ENCODE assay signal across 8 cellular contexts in the genomic region with DNA sequence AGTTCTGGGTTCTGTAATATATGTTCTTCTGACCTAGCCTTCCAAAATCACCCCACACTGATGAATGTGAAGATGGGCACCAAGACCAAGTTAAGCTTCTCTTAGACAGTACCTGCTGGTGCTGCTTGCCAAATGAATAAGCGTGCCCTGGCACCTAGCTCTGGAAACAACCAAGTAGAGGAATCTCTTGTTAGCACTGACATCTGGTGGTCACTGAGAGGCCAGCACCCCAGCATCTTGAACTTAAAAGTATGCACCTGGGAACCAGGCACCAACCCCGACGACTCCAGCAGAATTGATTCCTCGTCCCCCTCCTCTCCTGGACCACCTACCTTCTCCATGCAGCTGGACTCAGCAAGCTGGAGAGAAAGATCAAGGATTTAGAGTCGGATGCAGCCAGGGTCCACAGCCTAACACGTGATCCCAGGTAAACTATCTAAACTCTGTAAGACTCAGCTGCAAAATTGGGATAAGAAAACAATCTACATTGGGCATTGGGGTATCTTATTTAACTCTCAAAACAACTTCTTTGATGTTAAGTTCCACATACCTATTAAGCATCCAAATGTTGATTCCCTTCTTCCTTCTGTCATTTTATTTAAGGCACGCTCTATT.
DNase-seq lines count a peak whose midpoint lies in the region; ATAC-seq, FAIRE-seq and TF ChIP-seq lines count a peak whose summit lies in the region.

No MANE protein-coding gene starts in this region.

- POLR2A ChIA-PET in GM12878 (lab: Charles Lee): interaction anchor here (0.9 to 1.7 kb wide), 3 partner anchors 10 to 24 kb away, joined by 3 to 8 read pairs (median 6); no protein-coding TSS in a partner anchor

- H3K4me3 ChIP-seq in GM12878: no peak overlapping the region

- DNase-seq in Calu3: peak; percentile 65
- peak; percentile 62 for DNase-seq in HPDE6-E6E7 (ENCODE audit: extremely low spot score)
- peak; percentile 15 for DNase-seq in RPMI8226
- no peak for DNase-seq in GM12878 (ENCODE audit: low read depth, low spot score)
- DNase-seq in islet precursor cell: peak; percentile 82
- peak; percentile 33 for DNase-seq in stimulated activated CD4-positive, alpha-beta T cell treated with anti-CD3 and anti-CD28 coated beads, Interleukin-4, amount 100 ng/mL, for 24 hours

- no peaks in the 10 kb centered on the region; the same call in 1 of the 2 replicates for H4K20me1 ChIP-seq in GM12878 (ENCODE audit: control insufficient read depth, insufficient read depth)

- SMC1A ChIA-PET in GM12878 (lab: Charles Lee; ENCODE audit: uncharacterized antibody, unreplicated experiment): interaction anchor here (0.5 to 8.2 kb wide), 14 partner anchors 10 to 281 kb away, joined by 3 to 176 read pairs (median 4); no protein-coding TSS in a partner anchor

- H2AFZ ChIP-seq in GM12878 (ENCODE audit: control insufficient read depth, low read depth, low read length): no peak overlapping the region

- TF ChIP-seq CTCF in Calu3 (IDR thresholded peaks at IDR 0.05; ENCODE audit: unreplicated experiment): peak; percentile 69
- peak; percentile 72 to 82 (median 77) for TF ChIP-seq CTCF in GM12878 (IDR thresholded peaks at IDR 0.05 in 2 of 3, conservative IDR thresholded peaks at IDR 0.05 in 1 of 3; ENCODE audit: control insufficient read depth in 2 of 3, extremely low read depth in 1 of 3, insufficient read depth in 1 of 3, low read depth in 3 of 3, low read length in 3 of 3)

- H3K4me3 Mint-ChIP-seq in Calu3 (ENCODE audit: low read depth, unreplicated experiment): no peak overlapping the region

- intact Hi-C loops in Calu3 (cut with micrococcal nuclease; ENCODE audit: unreplicated experiment): loop anchor here (2.0 to 10.0 kb wide), 2 partner anchors 517 to 621 kb away; no protein-coding TSS in a partner anchor
- intact Hi-C loops in GM12878 (cut with micrococcal nuclease; ENCODE audit: unreplicated experiment): loop anchor here (10.0 kb wide), 1 partner anchor 161 kb away; no protein-coding TSS in a partner anchor

- ATAC-seq in GM19372 (IDR thresholded peaks at IDR 0.05; ENCODE audit: low read depth, unreplicated experiment) (peak; percentile 55), GM12878 (peak; percentile 76), GM19328 (IDR thresholded peaks at IDR 0.05; ENCODE audit: unreplicated experiment) (no peak)

- no peak for TF ChIP-seq EP300 in GM12878 (IDR thresholded peaks at IDR 0.05; ENCODE audit: borderline replicate concordance in 1 of 2, control insufficient read depth in 1 of 2, low read depth in 2 of 2, low read length in 2 of 2)

- H3K27me3 Mint-ChIP-seq in Calu3 (ENCODE audit: unreplicated experiment): peaks cover 38% of the 10 kb centered on the region

- no peak overlapping the region for H3K27ac ChIP-seq in GM12878 (ENCODE audit: control insufficient read depth, insufficient read depth)

- 38% methylated on average over 7 of the region's 7 CpGs for WGBS in GM12878 (ENCODE audit: insufficient coverage, insufficient replicate concordance, low lambda C conversion rate, missing lambda C conversion rate)

- BruUV-seq in Calu3 (replicated peaks; lab: Mats Ljungman, UMichigan) (no TSS peak), GM12878 (replicated peaks; lab: Mats Ljungman, UMichigan) (no TSS peak)

- no peaks in the 10 kb centered on the region for H3K9me3 Mint-ChIP-seq in Calu3 (ENCODE audit: low read depth, unreplicated experiment)

- H3K4me1 ChIP-seq in GM12878 (ENCODE audit: control insufficient read depth, insufficient read depth, low read length): peaks cover 15% of the 10 kb centered on the region

- H3K79me2 ChIP-seq in GM12878 (ENCODE audit: control insufficient read depth, insufficient read depth, low read length): no peaks in the 10 kb centered on the region

- peaks cover 0 to 3% of the 10 kb centered on the region in 2 experiments; a peak in 1 of 4 replicates for H3K36me3 ChIP-seq in GM12878 (ENCODE audit: control insufficient read depth in 2 of 2, insufficient read depth in 2 of 2, low read length in 1 of 2)

- no peak overlapping the region for H3K27ac Mint-ChIP-seq in Calu3 (ENCODE audit: unreplicated experiment)

- H3K9ac ChIP-seq in GM12878 (ENCODE audit: control insufficient read depth, insufficient read depth, low read length): no peak overlapping the region

- H3K36me3 Mint-ChIP-seq in Calu3 (ENCODE audit: insufficient read depth, unreplicated experiment): no peaks in the 10 kb centered on the region

- FAIRE-seq in GM12878 (lab: Jason Lieb, UNC): peak; percentile 93

- in situ Hi-C loops in GM12878 (cut with MboI): loop anchor here (10.0 kb wide), 2 partner anchors 451 to 521 kb away; partner anchors contain the start of gene NADK2

- H3K4me2 ChIP-seq in GM12878 (ENCODE audit: control insufficient read depth, insufficient read depth): no peak overlapping the region

- RAD21 ChIA-PET in GM12878 (lab: Charles Lee; ENCODE audit: unreplicated experiment): interaction anchor here (0.6 to 3.0 kb wide), 15 partner anchors 9 to 494 kb away, joined by 3 to 14 read pairs (median 5); no protein-coding TSS in a partner anchor

- no peaks in the 10 kb centered on the region for H3K4me1 Mint-ChIP-seq in Calu3 (ENCODE audit: low read depth, unreplicated experiment)

- TF ChIP-seq RAD21 in GM12878 (IDR thresholded peaks at IDR 0.05; ENCODE audit: insufficient read depth, low read depth, low read length): peak; percentile 52; the same call in 1 of the 2 replicates

- CTCF ChIA-PET in Calu3 (lab: Charles Lee) (interaction anchor here (0.6 to 1.7 kb wide), 9 partner anchors 13 to 670 kb away, joined by 3 to 10 read pairs (median 4); partner anchors contain the start of gene NADK2), GM12878 (lab: Yijun Ruan, JAX) (interaction anchor here (0.8 to 8.5 kb wide), 28 partner anchors 8 to 518 kb away, joined by 3 to 202 read pairs (median 6); no protein-coding TSS in a partner anchor)

- H3K9me3 ChIP-seq in GM12878 (replicated peaks; ENCODE audit: control insufficient read depth, insufficient read depth, low read length): no peaks in the 10 kb centered on the region

- TF ChIP-seq POLR2A in GM12878 (IDR thresholded peaks at IDR 0.05; ENCODE audit: low read depth, low read length): no peak

- no peaks in the 10 kb centered on the region for H3K27me3 ChIP-seq in GM12878 (replicated peaks in 1 of 2; ENCODE audit: control insufficient read depth in 2 of 2, insufficient read depth in 2 of 2, low read length in 1 of 2)

TF ChIP-seq in GM12878, 131 proteins besides CTCF, POLR2A, EP300 and RAD21:
- TF ChIP-seq ZNF207 (IDR thresholded peaks at IDR 0.05; ENCODE audit: borderline replicate concordance): 0 out of 2 replicates have a peak, but pooled peaks have one; percentile 38
- TF ChIP-seq SMC3 (IDR thresholded peaks at IDR 0.05; ENCODE audit: borderline replicate concordance, low read length): peak; percentile 49; the same call in 1 of the 2 replicates
- TF ChIP-seq MYB (IDR thresholded peaks at IDR 0.05; ENCODE audit: borderline replicate concordance, low read depth, low read length): no peak
